Comparison of ENCODE assay signal across 8 cellular contexts in genomic region chr14:69610859-69611263, GRCh38. TPM values are rescaled to one million over a fixed set of nuclear protein-coding genes. Genes with fewer than 3 reads are reported as not detected.
A peak's percentile ranks its signal among the peaks of the same experiment; 100 is the strongest.
DNase-seq lines count a peak whose midpoint lies in the region; ATAC-seq and TF ChIP-seq lines count a peak whose summit lies in the region.

No MANE protein-coding gene starts in this region.

- peak overlapping the region; percentile 97 for H3K4me2 ChIP-seq in osteoblast (ENCODE audit: insufficient read depth, low read length)

- H3K4me3 ChIP-seq in Peyer's patch (peak overlapping the region; percentile 92 to 98 (median 95)), esophagus (ENCODE audit: low read depth in 1 of 2, low read length in 2 of 2) (peak overlapping the region; percentile 43 to 87), osteoblast (ENCODE audit: insufficient read depth, low read length) (peak overlapping the region; percentile 76)

- H3K4me1 ChIP-seq in Peyer's patch (peaks cover 0 to 57% (median 14%) of the 10 kb centered on the region in 4 donors), esophagus (ENCODE audit: control insufficient read depth in 2 of 2, insufficient read depth in 2 of 2, low read length in 1 of 2) (peaks cover 0 to 8% of the 10 kb centered on the region in 2 donors), osteoblast (ENCODE audit: insufficient read depth, low read length) (peaks cover 32% of the 10 kb centered on the region)

- WGBS in esophagus, 2 donors = 8 to 9% methylated on average over 10 of the region's 10 CpGs

- peaks cover 22% of the 10 kb centered on the region for H4K20me1 ChIP-seq in osteoblast (ENCODE audit: insufficient read depth, low read length)

- H2AFZ ChIP-seq in osteoblast (ENCODE audit: low read length) = peak overlapping the region; percentile 98

- H3K36me3 ChIP-seq in Peyer's patch (no peaks in the 10 kb centered on the region), esophagus (ENCODE audit: control insufficient read depth in 2 of 2, insufficient read depth in 2 of 2, low read length in 1 of 2) (no peaks in the 10 kb centered on the region), osteoblast (ENCODE audit: insufficient read depth, low read length) (no peaks in the 10 kb centered on the region)

- H3K79me2 ChIP-seq in osteoblast (ENCODE audit: insufficient read depth, low read length) = peaks cover 35% of the 10 kb centered on the region

- TF ChIP-seq POLR2A in Peyer's patch (IDR thresholded peaks at IDR 0.05) = no peak

- DNase-seq in DMS 273 (lab: John Stamatoyannopoulos, UW; ENCODE audit: unreplicated experiment) (peak; percentile 75), DMS 273 treated with DMSO at 0.1 percent for 48 hours (lab: John Stamatoyannopoulos, UW) (no peak), Peyer's patch (no peak), osteoblast (ENCODE audit: insufficient read length, low spot score, missing footprints) (no peak)
- DNase-seq in stimulated activated naive CD4-positive, alpha-beta T cell treated with Interleukin-2 at 50 U/mL for 16 hours (lab: John Stamatoyannopoulos, UW) = no peak
- DNase-seq in stimulated activated CD4-positive, alpha-beta T cell treated with anti-CD3 and anti-CD28 coated beads, Interleukin-2, amount 100 ng/mL, for 24 hours = no peak

- H3K27ac ChIP-seq in Peyer's patch (peak overlapping the region; percentile 98 to 100 (median 99)), esophagus (ENCODE audit: low read depth in 2 of 2, low read length in 1 of 2) (peak overlapping the region; percentile 83 to 89), osteoblast (ENCODE audit: low read depth, low read length) (peak overlapping the region; percentile 84)

- H3K9me3 ChIP-seq in Peyer's patch (no peaks in the 10 kb centered on the region), esophagus (ENCODE audit: control insufficient read depth in 2 of 2, insufficient read depth in 1 of 2, low read depth in 1 of 2, low read length in 1 of 2) (no peaks in the 10 kb centered on the region), osteoblast (ENCODE audit: low read depth, low read length) (no peaks in the 10 kb centered on the region)

- H3K27me3 ChIP-seq in Peyer's patch = no peaks in the 10 kb centered on the region
- H3K27me3 ChIP-seq in esophagus (ENCODE audit: control insufficient read depth in 1 of 2, insufficient read depth in 2 of 2, low read length in 2 of 2) = no peaks in the 10 kb centered on the region
- H3K27me3 ChIP-seq in osteoblast (ENCODE audit: insufficient read depth, low read length) = no peaks in the 10 kb centered on the region

- no peak for TF ChIP-seq CTCF in Peyer's patch (IDR thresholded peaks at IDR 0.05)
- TF ChIP-seq CTCF in osteoblast (IDR thresholded peaks at IDR 0.05; ENCODE audit: extremely low read depth, low read depth, low read length) = no peak

- no peak for ATAC-seq in GM21515 (IDR thresholded peaks at IDR 0.05; ENCODE audit: unreplicated experiment)

RNA-seq across cellular contexts. Expression of gene SUSD6, which starts 0.5 kb away (rescaled TPM):
- 100 to 1,000 TPM in 3 of 4 donors, 10 to 100 TPM in 1; 33.8 to 125 (median 113) TPM for total RNA-seq in Peyer's patch
- polyA plus RNA-seq in esophagus = 10 to 100 TPM; 16.2 to 30.3 TPM
- total RNA-seq in osteoblast = 17.1 and 17.7 TPM in 2 replicates

RNA-seq across cellular contexts. Expression of gene CCDC177, which starts 36.2 kb away (rescaled TPM):
- total RNA-seq in Peyer's patch (not detected), osteoblast (not detected in 2 replicates)
- under 1 TPM; 0.01 to 0.04 TPM for polyA plus RNA-seq in esophagus
